Comparison of ENCODE assay signal across 9 cellular contexts in genomic region chr9:113187935-113188595, GRCh38. TPM values are rescaled to one million over a fixed set of nuclear protein-coding genes. Genes with fewer than 3 reads are reported as not detected.
DNase-seq lines count a peak whose midpoint lies in the region; ATAC-seq and TF ChIP-seq lines count a peak whose summit lies in the region.
"Had no signal": no experiment of that assay in that cellular context is flagged by ENCODE, and none has a peak within 500 bp of the region (broad histone marks: within the 10 kb centered on the region; RNA-seq: fewer than 3 reads in every experiment).

No MANE protein-coding gene starts in this region.

- TF ChIP-seq EP300 in SK-N-SH (IDR thresholded peaks at IDR 0.05; ENCODE audit: borderline replicate concordance in 1 of 2, low read depth in 1 of 2, low read length in 1 of 2): no peak

- no peak for TF ChIP-seq CTCF in SK-N-SH (IDR thresholded peaks at IDR 0.05)
- TF ChIP-seq CTCF in psoas muscle (IDR thresholded peaks at IDR 0.05): no peak

- H3K27me3 ChIP-seq in SK-N-SH (ENCODE audit: insufficient read depth): no peaks in the 10 kb centered on the region
- no peaks in the 10 kb centered on the region for H3K27me3 ChIP-seq in psoas muscle (ENCODE audit: insufficient read depth in 3 of 3, low read length in 2 of 3)

- H3K27ac ChIP-seq in SK-N-SH (ENCODE audit: low read depth in 2 of 2, low read length in 1 of 2) (peak overlapping the region in 1 of 2 experiments; percentile 41; a peak in 2 of 4 replicates), psoas muscle (peak overlapping the region; percentile 39)

- intact Hi-C loops in psoas muscle (cut with DNase I): no loop called here

- 90% methylated on average over 9 of the region's 9 CpGs for WGBS in SK-N-SH (ENCODE audit: low lambda C conversion rate)
- 87 to 90% (median 90%) methylated on average over 9 of the region's 9 CpGs for WGBS in psoas muscle, 3 donors

- no peaks in the 10 kb centered on the region for H3K9me3 ChIP-seq in SK-N-SH
- H3K9me3 ChIP-seq in psoas muscle: no peaks in the 10 kb centered on the region

- H3K9ac ChIP-seq in SK-N-SH: no peak overlapping the region

- no peaks in the 10 kb centered on the region for H4K20me1 ChIP-seq in SK-N-SH (ENCODE audit: insufficient read depth)

- H3F3A ChIP-seq in SK-N-SH (replicated peaks; ENCODE audit: insufficient read depth): peaks cover 4% of the 10 kb centered on the region

- DNase-seq in GDM1 (lab: John Stamatoyannopoulos, UW) (peak; percentile 2), SK-N-SH (no peak), foreskin melanocyte (peak; percentile 86), psoas muscle (peak in 1 of 2 donors; percentile 54), DMS53 (lab: John Stamatoyannopoulos, UW) (no peak), DMS79 (lab: John Stamatoyannopoulos, UW) (no peak)
- DNase-seq in stimulated activated CD8-positive, alpha-beta memory T cell treated with anti-CD3 and anti-CD28 coated beads, Interleukin-4, amount 100 ng/mL, for 48 hours: no peak
- DNase-seq: activated B cell treated with CpG ODN at 0.5 μM for 24 hours had no signal

- ATAC-seq in psoas muscle: peak; percentile 28 to 88 (median 79)
- no peak for ATAC-seq in HG02981 (IDR thresholded peaks at IDR 0.05; ENCODE audit: unreplicated experiment)

- H2AFZ ChIP-seq in SK-N-SH (ENCODE audit: low read depth): peak overlapping the region; percentile 1; the same call in 1 of the 2 replicates

- no peaks in the 10 kb centered on the region for H3K79me2 ChIP-seq in SK-N-SH (ENCODE audit: insufficient read depth)

- H3K9me2 ChIP-seq in SK-N-SH: no peaks in the 10 kb centered on the region

- H3K36me3 ChIP-seq in SK-N-SH (replicated peaks in 1 of 2; ENCODE audit: control insufficient read depth in 1 of 2, insufficient read depth in 2 of 2, low read length in 1 of 2): peaks cover 43 to 88% of the 10 kb centered on the region in 2 experiments
- peaks cover 17 to 100% of the 10 kb centered on the region in 2 donors for H3K36me3 ChIP-seq in psoas muscle (ENCODE audit: insufficient read depth in 1 of 2, low read depth in 1 of 2)

- H3K4me3 ChIP-seq in SK-N-SH (ENCODE audit: low read depth in 2 of 2, low read length in 1 of 2) (no peak overlapping the region), psoas muscle (no peak overlapping the region)

- CTCF ChIA-PET in SK-N-SH (lab: Yijun Ruan, JAX): no interaction called here

- H3K4me1 ChIP-seq in SK-N-SH (ENCODE audit: control insufficient read depth in 1 of 2, insufficient read depth in 2 of 2, low read depth in 1 of 2, low read length in 1 of 2) (no peaks in the 10 kb centered on the region), psoas muscle (no peaks in the 10 kb centered on the region)

- no peak overlapping the region for H3K4me2 ChIP-seq in SK-N-SH

- POLR2A ChIA-PET in SK-N-SH (lab: Yijun Ruan, JAX): no interaction called here

- no peak for TF ChIP-seq RAD21 in SK-N-SH (IDR thresholded peaks at IDR 0.05; ENCODE audit: low read length)

TF ChIP-seq in SK-N-SH, 30 proteins besides CTCF, POLR2A, EP300 and RAD21:
- TF ChIP-seq GABPA (IDR thresholded peaks at IDR 0.05; ENCODE audit: low read depth) (no peak), PBX3 (IDR thresholded peaks at IDR 0.05) (no peak), RXRA (IDR thresholded peaks at IDR 0.05; ENCODE audit: borderline replicate concordance, low read depth) (no peak), MEF2A (IDR thresholded peaks at IDR 0.05; ENCODE audit: borderline replicate concordance, low read depth) (no peak), FOSL2 (IDR thresholded peaks at IDR 0.05; ENCODE audit: borderline replicate concordance, low read depth) (peak; percentile 55; the same call in 1 of the 2 replicates), FOXJ3 (CRISPR knock-in tag; IDR thresholded peaks at IDR 0.05) (no peak), JUND (IDR thresholded peaks at IDR 0.05) (0 out of 2 replicates have a peak, but pooled peaks have one; percentile 27), TAF1 (IDR thresholded peaks at IDR 0.05; ENCODE audit: borderline replicate concordance, low read depth, low read length) (no peak), MXI1 (IDR thresholded peaks at IDR 0.05; ENCODE audit: low read depth, low read length) (no peak), RCOR1 (IDR thresholded peaks at IDR 0.05; ENCODE audit: low read length) (no peak), YY1 (IDR thresholded peaks at IDR 0.05; ENCODE audit: low read depth) (no peak)

RNA-seq across cellular contexts. Expression of gene FKBP15, which starts 33.0 kb away (rescaled TPM):
- polyA plus RNA-seq in SK-N-SH (2012; rRNA removed) (13.9 and 17.6 TPM in 2 replicates), psoas muscle (10 to 100 TPM; 10.5 to 15.8 (median 11.0) TPM)
- 10.1 and 11.5 TPM in 2 replicates for polyA plus RNA-seq in SK-N-SH (2012; cell fraction: cytosol; rRNA removed)
- 29.8 and 36.0 TPM in 2 replicates for polyA plus RNA-seq in SK-N-SH (2012; cell fraction: nucleus; rRNA removed)
- total RNA-seq in psoas muscle: 10 to 100 TPM; 13.6 to 18.4 (median 17.9) TPM

RNA-seq across cellular contexts. Expression of gene SLC31A1, which starts 33.3 kb away (rescaled TPM):
- polyA plus RNA-seq in SK-N-SH (2012; rRNA removed): 7.7 and 11.2 TPM in 2 replicates
- 10.7 and 11.0 TPM in 2 replicates for polyA plus RNA-seq in SK-N-SH (2012; cell fraction: cytosol; rRNA removed)
- 2.0 and 4.6 TPM in 2 replicates for polyA plus RNA-seq in SK-N-SH (2012; cell fraction: nucleus; rRNA removed)
- total RNA-seq in psoas muscle: 1 to 10 TPM; 4.1 to 6.7 (median 4.8) TPM
- 10 to 100 TPM in 1 of 3 donors, 1 to 10 TPM in 2; 3.3 to 10.2 (median 9.5) TPM for polyA plus RNA-seq in psoas muscle

RNA-seq across cellular contexts. Expression of gene SLC31A2, which starts 37.3 kb away (rescaled TPM):
- polyA plus RNA-seq in SK-N-SH (2012; rRNA removed) (6.4 and 8.5 TPM in 2 replicates), psoas muscle (10 to 100 TPM; 11.5 to 35.4 (median 31.7) TPM)
- 5.6 and 6.6 TPM in 2 replicates for polyA plus RNA-seq in SK-N-SH (2012; cell fraction: cytosol; rRNA removed)
- 3.4 and 4.2 TPM in 2 replicates for polyA plus RNA-seq in SK-N-SH (2012; cell fraction: nucleus; rRNA removed)
- 10 to 100 TPM in 3 of 4 donors, 1 to 10 TPM in 1; 10.0 to 21.5 (median 16.2) TPM for total RNA-seq in psoas muscle

Comparison
In these comparisons a context has a peak if more than half of its experiments do, and no peak if none do; other contexts are left out.
1. DNase-seq: peak in GDM1 (single experiment) and foreskin melanocyte (single experiment); none in SK-N-SH (single experiment), stimulated activated CD8-positive, alpha-beta memory T cell treated with anti-CD3 and anti-CD28 coated beads, Interleukin-4, amount 100 ng/mL, for 48 hours (single experiment), DMS53 (single experiment) and DMS79 (single experiment).